Comparison of ENCODE assay signal across 31 cellular contexts in the genomic region with DNA sequence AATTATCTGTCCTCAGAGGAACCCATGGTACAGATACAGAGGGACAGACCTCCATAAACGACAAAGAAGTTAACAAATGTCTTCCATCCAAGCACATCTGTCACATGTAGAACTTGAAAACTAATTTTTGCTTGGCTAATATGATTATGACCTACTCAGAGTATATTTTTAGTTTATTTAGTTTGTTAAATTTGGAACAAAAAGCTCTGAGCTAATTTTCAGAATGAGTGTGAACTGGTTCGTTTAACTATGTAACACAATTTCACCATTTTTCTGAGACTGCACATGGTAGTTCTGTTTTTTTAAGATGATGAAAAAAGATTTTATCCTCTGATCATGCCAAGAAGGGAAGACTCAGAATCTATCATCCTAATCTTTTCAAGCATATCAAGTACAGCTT.
"Had no signal": no experiment of that assay in that cellular context is flagged by ENCODE, and none has a peak within 500 bp of the region (broad histone marks: within the 10 kb centered on the region; RNA-seq: fewer than 3 reads in every experiment).

No MANE protein-coding gene starts in this region.

- FAIRE-seq: TTC549 had no signal

- H3K9me3 ChIP-seq: adrenal gland, ascending aorta, breast epithelium had no signal

- H3K4me3 ChIP-seq: adrenal gland, ascending aorta, breast epithelium had no signal

- DNase-seq: activated B cell treated with CpG ODN at 0.5 μM for 24 hours; activated CD4-positive, alpha-beta memory T cell treated with anti-CD3 and anti-CD28 coated beads for 36 hours; activated CD4-positive, alpha-beta T cell treated with anti-CD3 and anti-CD28 coated beads for 4 hours; activated CD4-positive, alpha-beta T cell treated with anti-CD3 and anti-CD28 coated beads, Interleukin-2, amount 10 ng/mL, durations not matched to agents 24 days and 14 days; activated CD4-positive, alpha-beta T cell treated with anti-CD3 and anti-CD28 coated beads, Interleukin-2, amount 50 U/mL, for 1 hour; activated CD4-positive, alpha-beta T cell treated with anti-CD3 and anti-CD28 coated beads, Interleukin-2, amount 50 U/mL, for 4 hours; activated CD4-positive, CD25-positive, alpha-beta regulatory T cell treated with anti-CD3 and anti-CD28 coated beads, Interleukin-2, amount 50 U/mL, for 72 hours; activated CD8-positive, alpha-beta memory T cell treated with anti-CD3 and anti-CD28 coated beads, Interleukin-2, amount 50 U/mL, for 4 hours; activated CD8-positive, alpha-beta T cell treated with anti-CD3 and anti-CD28 coated beads for 36 hours; activated effector memory CD4-positive, alpha-beta T cell treated with anti-CD3 and anti-CD28 coated beads, Interleukin-2, amount 50 U/mL, for 16 hours; activated gamma-delta T cell treated with Interleukin-2 at 50 U/mL for 16 hours; activated naive CD4-positive, alpha-beta T cell; activated naive CD4-positive, alpha-beta T cell treated with anti-CD3 and anti-CD28 coated beads for 36 hours; activated naive CD4-positive, alpha-beta T cell treated with anti-CD3 and anti-CD28 coated beads, Interleukin-2, amount 50 U/mL, for 16 hours; activated naive CD8-positive, alpha-beta T cell treated with anti-CD3 and anti-CD28 coated beads for 36 hours; activated T-cell treated with anti-CD3 and anti-CD28 coated beads for 4 hours; activated T-cell treated with anti-CD3 and anti-CD28 coated beads, Interleukin-2, amount 50 U/mL, for 1 hour; activated T-cell treated with anti-CD3 and anti-CD28 coated beads, Interleukin-2, amount 50 U/mL, for 4 hours; activated T-cell treated with anti-CD3 and anti-CD28 coated beads, Interleukin-2, amount 50 U/mL, for 72 hours; adrenal gland; amniotic stem cell; brain microvascular endothelial cell; central memory CD4-positive, alpha-beta T cell; T-helper 2 cell; T-helper 9 cell had no signal

- H3K36me3 ChIP-seq: adrenal gland, ascending aorta, brain microvascular endothelial cell, breast epithelium had no signal

- ATAC-seq: activated CD8-positive, alpha-beta T cell treated with anti-CD3 and anti-CD28 coated beads for 36 hours; activated naive CD4-positive, alpha-beta T cell treated with anti-CD3 and anti-CD28 coated beads, Interleukin-2, amount 50 U/mL, for 72 hours; activated T-cell treated with anti-CD3 and anti-CD28 coated beads, Interleukin-2, amount 50 U/mL, for 4 hours; activated T-cell treated with anti-CD3 and anti-CD28 coated beads, Interleukin-2, amount 50 U/mL, for 72 hours; activated T-helper 17 cell treated with anti-CD3 and anti-CD28 coated beads, Interleukin-2, amount 50 U/mL, for 72 hours had no signal

- H3K4me1 ChIP-seq: adrenal gland, ascending aorta, breast epithelium had no signal

- H3K27me3 ChIP-seq: adrenal gland, ascending aorta, brain microvascular endothelial cell, breast epithelium had no signal

- H3K27ac ChIP-seq: adrenal gland, ascending aorta, brain microvascular endothelial cell, breast epithelium, VCaP had no signal
